In the genomic region with DNA sequence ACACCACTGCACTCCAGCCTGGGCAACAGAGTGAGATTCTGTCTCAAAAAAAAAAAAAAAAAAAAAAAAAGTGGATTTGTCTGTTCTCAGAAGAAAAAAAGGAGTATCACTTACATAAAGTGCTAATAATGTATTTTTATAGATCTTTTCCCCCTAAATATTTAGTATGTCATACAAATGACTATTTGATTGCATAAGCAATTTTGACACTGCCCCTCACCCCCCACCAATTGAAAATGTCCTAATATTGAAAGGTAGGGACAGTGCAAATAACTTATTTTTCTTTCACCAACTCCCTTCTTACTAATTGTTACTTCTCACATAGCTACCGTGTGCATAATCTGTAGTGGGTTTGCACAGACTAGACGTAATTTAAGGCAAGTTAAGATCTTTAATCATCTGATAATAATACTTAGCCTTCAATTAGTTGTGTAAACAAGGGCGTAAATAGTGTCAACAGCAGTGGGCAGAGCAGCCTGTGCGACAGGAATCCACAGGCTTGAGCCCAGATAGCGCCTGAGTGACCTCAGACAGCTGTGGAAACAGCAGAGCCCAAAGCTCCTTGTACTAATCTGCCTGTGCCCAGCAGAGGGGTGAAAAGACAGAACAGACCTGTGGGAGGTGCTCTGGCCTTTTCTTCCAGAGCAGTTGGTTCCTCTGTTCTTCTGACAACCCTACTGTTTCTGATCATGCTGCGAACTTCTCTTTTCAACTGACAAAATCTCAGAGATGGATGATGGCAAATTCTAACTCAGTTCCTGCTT, we compare ENCODE assay signal across 8 cellular contexts. TPM values are rescaled to one million over a fixed set of nuclear protein-coding genes. Genes with fewer than 3 reads are reported as not detected.
DNase-seq lines count a peak whose midpoint lies in the region; ATAC-seq and TF ChIP-seq lines count a peak whose summit lies in the region.

No MANE protein-coding gene starts in this region.

- peak; percentile 35 for ATAC-seq in HG02981 (IDR thresholded peaks at IDR 0.05; ENCODE audit: unreplicated experiment)

- H3K36me3 ChIP-seq in skeletal muscle satellite cell (ENCODE audit: insufficient read depth, low read length) = no peaks in the 10 kb centered on the region

- H3K9ac ChIP-seq in skeletal muscle satellite cell (ENCODE audit: low read depth, low read length) = no peak overlapping the region

- H3K4me2 ChIP-seq in skeletal muscle satellite cell (ENCODE audit: low read length) = peak overlapping the region; percentile 0

- DNase-seq in AG09309 (ENCODE audit: low read depth) = no peak
- DNase-seq in NCI-H82 (lab: John Stamatoyannopoulos, UW) = peak; percentile 97
- peak; percentile 57 for DNase-seq in activated T-cell treated with anti-CD3 and anti-CD28 coated beads, Interleukin-2, amount 50 U/mL, for 1 hour
- peak; percentile 75 for DNase-seq in fibroblast of the aortic adventitia (ENCODE audit: low read depth)
- DNase-seq in hippocampal formation (lab: John Stamatoyannopoulos, UW) = no peak

- peak; percentile 52 for TF ChIP-seq CTCF in AG09309 (IDR thresholded peaks at IDR 0.05; ENCODE audit: control insufficient read depth, insufficient read depth, low read depth, low read length, missing control alignments)
- peak; percentile 83 for TF ChIP-seq CTCF in GM12872 (IDR thresholded peaks at IDR 0.05; ENCODE audit: insufficient read depth, low read depth, low read length)
- peak; percentile 66 for TF ChIP-seq CTCF in fibroblast of the aortic adventitia (IDR thresholded peaks at IDR 0.05; ENCODE audit: insufficient read depth, low read length)

- H3K4me3 ChIP-seq in AG09309 (ENCODE audit: control insufficient read depth, low read depth, low read length) (no peak overlapping the region), fibroblast of the aortic adventitia (ENCODE audit: low read depth, low read length) (no peak overlapping the region), skeletal muscle satellite cell (ENCODE audit: low read length) (no peak overlapping the region)

- no peaks in the 10 kb centered on the region for H3K27me3 ChIP-seq in skeletal muscle satellite cell (ENCODE audit: control insufficient read depth, insufficient read depth, low read length)

- H3K4me1 ChIP-seq in skeletal muscle satellite cell (ENCODE audit: control insufficient read depth, insufficient read depth, low read length) = peaks cover 28% of the 10 kb centered on the region

- H3K9me3 ChIP-seq in skeletal muscle satellite cell (replicated peaks; ENCODE audit: low read length) = no peaks in the 10 kb centered on the region

RNA-seq across cellular contexts. Expression of a gene that starts 4.5 kb away (rescaled TPM):
- total RNA-seq in fibroblast of the aortic adventitia (ENCODE audit: low replicate concordance) = 12.3 and 14.7 TPM in 2 replicates
- total RNA-seq in skeletal muscle satellite cell (2012; rRNA removed) = 15.0 and 15.3 TPM in 2 replicates

RNA-seq across cellular contexts. Expression of a gene that starts 50.2 kb away (rescaled TPM):
- total RNA-seq in fibroblast of the aortic adventitia (ENCODE audit: low replicate concordance) = 18.6 and 21.6 TPM in 2 replicates
- total RNA-seq in skeletal muscle satellite cell (2012; rRNA removed) = 9.8 and 13.7 TPM in 2 replicates

Comparison
In these comparisons a context has a peak if more than half of its experiments do, and no peak if none do; other contexts are left out.
1. DNase-seq: peak in NCI-H82 (single experiment), activated T-cell treated with anti-CD3 and anti-CD28 coated beads, Interleukin-2, amount 50 U/mL, for 1 hour (single experiment) and fibroblast of the aortic adventitia (single experiment); none in AG09309 (single experiment) and hippocampal formation (0 of 2).
2. Peak in every context shown above with its lines, with median percentiles within 50 percentile points of each other: CTCF ChIP-seq.